1 cellular context compared by ENCODE assay signal in the genomic region with DNA sequence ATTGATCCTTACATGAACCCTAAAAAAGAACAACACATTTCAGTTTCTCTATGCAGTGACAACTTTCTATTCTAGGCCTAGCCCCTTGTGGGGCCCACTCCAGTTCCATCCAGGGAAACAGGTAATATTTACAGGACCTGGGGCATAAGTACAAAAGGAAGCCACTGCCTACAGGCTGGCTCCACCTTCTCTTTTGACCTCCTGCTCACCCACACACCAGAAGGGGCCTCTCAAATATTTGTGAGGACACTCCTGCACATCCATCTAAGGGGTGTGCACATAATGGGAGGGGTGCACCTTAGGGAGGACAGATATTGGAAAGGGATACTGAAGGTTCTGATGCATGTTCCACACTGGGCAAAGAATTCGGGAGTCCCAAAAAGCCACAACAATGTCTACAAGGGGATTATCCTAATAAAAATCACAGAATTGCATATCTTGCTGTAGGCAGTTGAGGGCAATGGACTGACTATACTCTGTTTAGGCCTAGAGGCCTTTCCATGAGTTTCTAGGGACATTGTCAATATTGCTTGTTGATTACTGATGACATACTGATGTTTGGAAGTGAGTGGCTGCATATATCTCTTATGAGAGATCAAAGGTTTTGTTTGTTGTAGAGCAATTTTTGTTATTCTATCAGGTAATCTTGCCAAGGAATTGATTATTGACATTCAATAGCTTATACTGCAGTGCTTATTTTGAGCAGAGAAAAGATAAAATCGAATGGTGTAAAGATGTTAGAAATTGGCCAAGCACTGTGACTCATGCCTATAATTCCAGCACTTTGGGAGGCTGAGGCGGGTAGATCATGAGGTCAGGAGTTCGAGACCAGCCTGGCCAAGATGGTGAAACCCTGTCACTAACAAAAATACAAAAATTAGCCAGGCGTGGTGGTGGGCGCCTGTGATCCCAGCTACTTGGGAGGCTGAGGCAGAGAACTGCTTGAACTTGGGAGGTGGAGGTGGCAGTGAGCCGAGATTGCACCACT.
TF ChIP-seq lines count a peak whose summit lies in the region.

No MANE protein-coding gene starts in this region.

TF ChIP-seq in HepG2, 621 proteins besides CTCF, POLR2A, EP300 and RAD21 (continued from another document and continues in another):
- TF ChIP-seq, protein P1, sequence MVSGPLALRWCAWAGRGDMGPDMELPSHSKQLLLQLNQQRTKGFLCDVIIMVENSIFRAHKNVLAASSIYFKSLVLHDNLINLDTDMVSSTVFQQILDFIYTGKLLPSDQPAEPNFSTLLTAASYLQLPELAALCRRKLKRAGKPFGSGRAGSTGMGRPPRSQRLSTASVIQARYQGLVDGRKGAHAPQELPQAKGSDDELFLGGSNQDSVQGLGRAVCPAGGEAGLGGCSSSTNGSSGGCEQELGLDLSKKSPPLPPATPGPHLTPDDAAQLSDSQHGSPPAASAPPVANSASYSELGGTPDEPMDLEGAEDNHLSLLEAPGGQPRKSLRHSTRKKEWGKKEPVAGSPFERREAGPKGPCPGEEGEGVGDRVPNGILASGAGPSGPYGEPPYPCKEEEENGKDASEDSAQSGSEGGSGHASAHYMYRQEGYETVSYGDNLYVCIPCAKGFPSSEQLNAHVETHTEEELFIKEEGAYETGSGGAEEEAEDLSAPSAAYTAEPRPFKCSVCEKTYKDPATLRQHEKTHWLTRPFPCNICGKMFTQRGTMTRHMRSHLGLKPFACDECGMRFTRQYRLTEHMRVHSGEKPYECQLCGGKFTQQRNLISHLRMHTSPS (CRISPR knock-in tag; IDR thresholded peaks at IDR 0.05; ENCODE audit: low read depth), result peak; percentile 48; the same call in 1 of the 2 replicates
- TF ChIP-seq, protein P2, sequence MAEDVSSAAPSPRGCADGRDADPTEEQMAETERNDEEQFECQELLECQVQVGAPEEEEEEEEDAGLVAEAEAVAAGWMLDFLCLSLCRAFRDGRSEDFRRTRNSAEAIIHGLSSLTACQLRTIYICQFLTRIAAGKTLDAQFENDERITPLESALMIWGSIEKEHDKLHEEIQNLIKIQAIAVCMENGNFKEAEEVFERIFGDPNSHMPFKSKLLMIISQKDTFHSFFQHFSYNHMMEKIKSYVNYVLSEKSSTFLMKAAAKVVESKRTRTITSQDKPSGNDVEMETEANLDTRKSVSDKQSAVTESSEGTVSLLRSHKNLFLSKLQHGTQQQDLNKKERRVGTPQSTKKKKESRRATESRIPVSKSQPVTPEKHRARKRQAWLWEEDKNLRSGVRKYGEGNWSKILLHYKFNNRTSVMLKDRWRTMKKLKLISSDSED (CRISPR knock-in tag; IDR thresholded peaks at IDR 0.05), result no peak
- TF ChIP-seq SNAPC2 (CRISPR knock-in tag; IDR thresholded peaks at IDR 0.05), result no peak
- TF ChIP-seq ZNF256 (CRISPR knock-in tag; conservative IDR thresholded peaks at IDR 0.05), result no peak
- peak; percentile 26; the same call in 1 of the 2 replicates for TF ChIP-seq SPEN (CRISPR knock-in tag; IDR thresholded peaks at IDR 0.05; ENCODE audit: low read depth)
- TF ChIP-seq, protein P3, sequence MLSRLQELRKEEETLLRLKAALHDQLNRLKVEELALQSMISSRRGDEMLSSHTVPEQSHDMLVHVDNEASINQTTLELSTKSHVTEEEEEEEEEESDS (CRISPR knock-in tag; IDR thresholded peaks at IDR 0.05; ENCODE audit: borderline replicate concordance), result no peak
- TF ChIP-seq ZNF232 (CRISPR knock-in tag; IDR thresholded peaks at IDR 0.05; ENCODE audit: borderline replicate concordance), result peak; percentile 65; the same call in 1 of the 2 replicates
- TF ChIP-seq ESRRA (CRISPR knock-in tag; IDR thresholded peaks at IDR 0.05; ENCODE audit: low read depth), result no peak
- TF ChIP-seq, protein P4, sequence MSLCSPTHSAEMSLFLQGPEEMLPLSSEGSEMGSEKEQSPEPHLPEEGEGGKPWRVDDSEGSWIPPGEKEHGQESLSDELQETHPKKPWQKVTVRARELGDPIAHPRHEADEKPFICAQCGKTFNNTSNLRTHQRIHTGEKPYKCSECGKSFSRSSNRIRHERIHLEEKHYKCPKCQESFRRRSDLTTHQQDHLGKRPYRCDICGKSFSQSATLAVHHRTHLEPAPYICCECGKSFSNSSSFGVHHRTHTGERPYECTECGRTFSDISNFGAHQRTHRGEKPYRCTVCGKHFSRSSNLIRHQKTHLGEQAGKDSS (CRISPR knock-in tag; IDR thresholded peaks at IDR 0.05; ENCODE audit: borderline replicate concordance, low read depth), result peak; percentile 48; the same call in 1 of the 2 replicates
- TF ChIP-seq CAMTA2 (CRISPR knock-in tag; IDR thresholded peaks at IDR 0.05; ENCODE audit: borderline replicate concordance), result no peak
- no peak for TF ChIP-seq TCF7L2 (IDR thresholded peaks at IDR 0.05; ENCODE audit: low read depth, low read length)
- TF ChIP-seq ZKSCAN8 (CRISPR knock-in tag; IDR thresholded peaks at IDR 0.05; ENCODE audit: borderline replicate concordance), result no peak
- TF ChIP-seq SOX5 (CRISPR knock-in tag; IDR thresholded peaks at IDR 0.05; ENCODE audit: borderline replicate concordance), result peak; percentile 84
- TF ChIP-seq, protein P5, sequence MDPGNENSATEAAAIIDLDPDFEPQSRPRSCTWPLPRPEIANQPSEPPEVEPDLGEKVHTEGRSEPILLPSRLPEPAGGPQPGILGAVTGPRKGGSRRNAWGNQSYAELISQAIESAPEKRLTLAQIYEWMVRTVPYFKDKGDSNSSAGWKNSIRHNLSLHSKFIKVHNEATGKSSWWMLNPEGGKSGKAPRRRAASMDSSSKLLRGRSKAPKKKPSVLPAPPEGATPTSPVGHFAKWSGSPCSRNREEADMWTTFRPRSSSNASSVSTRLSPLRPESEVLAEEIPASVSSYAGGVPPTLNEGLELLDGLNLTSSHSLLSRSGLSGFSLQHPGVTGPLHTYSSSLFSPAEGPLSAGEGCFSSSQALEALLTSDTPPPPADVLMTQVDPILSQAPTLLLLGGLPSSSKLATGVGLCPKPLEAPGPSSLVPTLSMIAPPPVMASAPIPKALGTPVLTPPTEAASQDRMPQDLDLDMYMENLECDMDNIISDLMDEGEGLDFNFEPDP (CRISPR knock-in tag; conservative IDR thresholded peaks at IDR 0.05), result no peak
- no peak for TF ChIP-seq IKZF1 (IDR thresholded peaks at IDR 0.05)
- TF ChIP-seq ZNF782 (CRISPR knock-in tag; IDR thresholded peaks at IDR 0.05; ENCODE audit: borderline replicate concordance), result peak; percentile 76; the same call in 1 of the 2 replicates
- TF ChIP-seq, protein P6, sequence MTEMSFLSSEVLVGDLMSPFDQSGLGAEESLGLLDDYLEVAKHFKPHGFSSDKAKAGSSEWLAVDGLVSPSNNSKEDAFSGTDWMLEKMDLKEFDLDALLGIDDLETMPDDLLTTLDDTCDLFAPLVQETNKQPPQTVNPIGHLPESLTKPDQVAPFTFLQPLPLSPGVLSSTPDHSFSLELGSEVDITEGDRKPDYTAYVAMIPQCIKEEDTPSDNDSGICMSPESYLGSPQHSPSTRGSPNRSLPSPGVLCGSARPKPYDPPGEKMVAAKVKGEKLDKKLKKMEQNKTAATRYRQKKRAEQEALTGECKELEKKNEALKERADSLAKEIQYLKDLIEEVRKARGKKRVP (CRISPR knock-in tag; IDR thresholded peaks at IDR 0.05), result peak in 1 of 2 experiments; percentile 88; a peak in 2 of 4 replicates
- no peak for TF ChIP-seq KLF15 (CRISPR knock-in tag; IDR thresholded peaks at IDR 0.05; ENCODE audit: borderline replicate concordance)
- TF ChIP-seq, protein P7, sequence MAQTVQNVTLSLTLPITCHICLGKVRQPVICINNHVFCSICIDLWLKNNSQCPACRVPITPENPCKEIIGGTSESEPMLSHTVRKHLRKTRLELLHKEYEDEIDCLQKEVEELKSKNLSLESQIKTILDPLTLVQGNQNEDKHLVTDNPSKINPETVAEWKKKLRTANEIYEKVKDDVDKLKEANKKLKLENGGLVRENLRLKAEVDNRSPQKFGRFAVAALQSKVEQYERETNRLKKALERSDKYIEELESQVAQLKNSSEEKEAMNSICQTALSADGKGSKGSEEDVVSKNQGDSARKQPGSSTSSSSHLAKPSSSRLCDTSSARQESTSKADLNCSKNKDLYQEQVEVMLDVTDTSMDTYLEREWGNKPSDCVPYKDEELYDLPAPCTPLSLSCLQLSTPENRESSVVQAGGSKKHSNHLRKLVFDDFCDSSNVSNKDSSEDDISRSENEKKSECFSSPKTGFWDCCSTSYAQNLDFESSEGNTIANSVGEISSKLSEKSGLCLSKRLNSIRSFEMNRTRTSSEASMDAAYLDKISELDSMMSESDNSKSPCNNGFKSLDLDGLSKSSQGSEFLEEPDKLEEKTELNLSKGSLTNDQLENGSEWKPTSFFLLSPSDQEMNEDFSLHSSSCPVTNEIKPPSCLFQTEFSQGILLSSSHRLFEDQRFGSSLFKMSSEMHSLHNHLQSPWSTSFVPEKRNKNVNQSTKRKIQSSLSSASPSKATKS (CRISPR knock-in tag; IDR thresholded peaks at IDR 0.05), result peak; percentile 85; the same call in 1 of the 2 replicates
- no peak for TF ChIP-seq CREB1 (IDR thresholded peaks at IDR 0.05)
- no peak; the same call in none of the 2 replicates for TF ChIP-seq CREB1 (CRISPR knock-in tag; IDR thresholded peaks at IDR 0.05)
- no peak for TF ChIP-seq NFE2 (CRISPR knock-in tag; IDR thresholded peaks at IDR 0.05)
- TF ChIP-seq, protein P8, sequence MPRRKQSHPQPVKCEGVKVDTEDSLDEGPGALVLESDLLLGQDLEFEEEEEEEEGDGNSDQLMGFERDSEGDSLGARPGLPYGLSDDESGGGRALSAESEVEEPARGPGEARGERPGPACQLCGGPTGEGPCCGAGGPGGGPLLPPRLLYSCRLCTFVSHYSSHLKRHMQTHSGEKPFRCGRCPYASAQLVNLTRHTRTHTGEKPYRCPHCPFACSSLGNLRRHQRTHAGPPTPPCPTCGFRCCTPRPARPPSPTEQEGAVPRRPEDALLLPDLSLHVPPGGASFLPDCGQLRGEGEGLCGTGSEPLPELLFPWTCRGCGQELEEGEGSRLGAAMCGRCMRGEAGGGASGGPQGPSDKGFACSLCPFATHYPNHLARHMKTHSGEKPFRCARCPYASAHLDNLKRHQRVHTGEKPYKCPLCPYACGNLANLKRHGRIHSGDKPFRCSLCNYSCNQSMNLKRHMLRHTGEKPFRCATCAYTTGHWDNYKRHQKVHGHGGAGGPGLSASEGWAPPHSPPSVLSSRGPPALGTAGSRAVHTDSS (CRISPR knock-in tag; conservative IDR thresholded peaks at IDR 0.05), result no peak
- peak; percentile 89 for TF ChIP-seq HNF4A (CRISPR knock-in tag; IDR thresholded peaks at IDR 0.05)
- peak; percentile 66 for TF ChIP-seq ATF1 (CRISPR knock-in tag; IDR thresholded peaks at IDR 0.05)
- TF ChIP-seq SP4 (CRISPR knock-in tag; IDR thresholded peaks at IDR 0.05), result no peak
- peak; percentile 75; the same call in 1 of the 2 replicates for TF ChIP-seq REPIN1 (CRISPR knock-in tag; IDR thresholded peaks at IDR 0.05; ENCODE audit: borderline replicate concordance, low read depth)
- peak; percentile 72; the same call in 1 of the 2 replicates for TF ChIP-seq JUN (CRISPR knock-in tag; IDR thresholded peaks at IDR 0.05)
- TF ChIP-seq, protein P9, sequence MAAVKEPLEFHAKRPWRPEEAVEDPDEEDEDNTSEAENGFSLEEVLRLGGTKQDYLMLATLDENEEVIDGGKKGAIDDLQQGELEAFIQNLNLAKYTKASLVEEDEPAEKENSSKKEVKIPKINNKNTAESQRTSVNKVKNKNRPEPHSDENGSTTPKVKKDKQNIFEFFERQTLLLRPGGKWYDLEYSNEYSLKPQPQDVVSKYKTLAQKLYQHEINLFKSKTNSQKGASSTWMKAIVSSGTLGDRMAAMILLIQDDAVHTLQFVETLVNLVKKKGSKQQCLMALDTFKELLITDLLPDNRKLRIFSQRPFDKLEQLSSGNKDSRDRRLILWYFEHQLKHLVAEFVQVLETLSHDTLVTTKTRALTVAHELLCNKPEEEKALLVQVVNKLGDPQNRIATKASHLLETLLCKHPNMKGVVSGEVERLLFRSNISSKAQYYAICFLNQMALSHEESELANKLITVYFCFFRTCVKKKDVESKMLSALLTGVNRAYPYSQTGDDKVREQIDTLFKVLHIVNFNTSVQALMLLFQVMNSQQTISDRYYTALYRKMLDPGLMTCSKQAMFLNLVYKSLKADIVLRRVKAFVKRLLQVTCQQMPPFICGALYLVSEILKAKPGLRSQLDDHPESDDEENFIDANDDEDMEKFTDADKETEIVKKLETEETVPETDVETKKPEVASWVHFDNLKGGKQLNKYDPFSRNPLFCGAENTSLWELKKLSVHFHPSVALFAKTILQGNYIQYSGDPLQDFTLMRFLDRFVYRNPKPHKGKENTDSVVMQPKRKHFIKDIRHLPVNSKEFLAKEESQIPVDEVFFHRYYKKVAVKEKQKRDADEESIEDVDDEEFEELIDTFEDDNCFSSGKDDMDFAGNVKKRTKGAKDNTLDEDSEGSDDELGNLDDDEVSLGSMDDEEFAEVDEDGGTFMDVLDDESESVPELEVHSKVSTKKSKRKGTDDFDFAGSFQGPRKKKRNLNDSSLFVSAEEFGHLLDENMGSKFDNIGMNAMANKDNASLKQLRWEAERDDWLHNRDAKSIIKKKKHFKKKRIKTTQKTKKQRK (IDR thresholded peaks at IDR 0.05; ENCODE audit: low read length), result no peak
- TF ChIP-seq, protein P10, sequence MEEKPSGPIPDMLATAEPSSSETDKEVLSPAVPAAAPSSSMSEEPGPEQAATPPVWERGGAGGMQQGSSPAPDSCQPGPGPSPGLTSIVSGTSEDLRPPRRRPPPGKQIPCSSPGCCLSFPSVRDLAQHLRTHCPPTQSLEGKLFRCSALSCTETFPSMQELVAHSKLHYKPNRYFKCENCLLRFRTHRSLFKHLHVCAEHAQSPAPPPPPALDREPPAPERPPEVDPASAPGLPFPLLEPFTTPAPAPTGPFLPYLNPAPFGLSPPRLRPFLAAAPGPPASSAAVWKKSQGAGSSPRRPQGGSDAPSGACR (CRISPR knock-in tag; IDR thresholded peaks at IDR 0.05), result no peak
- TF ChIP-seq, protein P11, sequence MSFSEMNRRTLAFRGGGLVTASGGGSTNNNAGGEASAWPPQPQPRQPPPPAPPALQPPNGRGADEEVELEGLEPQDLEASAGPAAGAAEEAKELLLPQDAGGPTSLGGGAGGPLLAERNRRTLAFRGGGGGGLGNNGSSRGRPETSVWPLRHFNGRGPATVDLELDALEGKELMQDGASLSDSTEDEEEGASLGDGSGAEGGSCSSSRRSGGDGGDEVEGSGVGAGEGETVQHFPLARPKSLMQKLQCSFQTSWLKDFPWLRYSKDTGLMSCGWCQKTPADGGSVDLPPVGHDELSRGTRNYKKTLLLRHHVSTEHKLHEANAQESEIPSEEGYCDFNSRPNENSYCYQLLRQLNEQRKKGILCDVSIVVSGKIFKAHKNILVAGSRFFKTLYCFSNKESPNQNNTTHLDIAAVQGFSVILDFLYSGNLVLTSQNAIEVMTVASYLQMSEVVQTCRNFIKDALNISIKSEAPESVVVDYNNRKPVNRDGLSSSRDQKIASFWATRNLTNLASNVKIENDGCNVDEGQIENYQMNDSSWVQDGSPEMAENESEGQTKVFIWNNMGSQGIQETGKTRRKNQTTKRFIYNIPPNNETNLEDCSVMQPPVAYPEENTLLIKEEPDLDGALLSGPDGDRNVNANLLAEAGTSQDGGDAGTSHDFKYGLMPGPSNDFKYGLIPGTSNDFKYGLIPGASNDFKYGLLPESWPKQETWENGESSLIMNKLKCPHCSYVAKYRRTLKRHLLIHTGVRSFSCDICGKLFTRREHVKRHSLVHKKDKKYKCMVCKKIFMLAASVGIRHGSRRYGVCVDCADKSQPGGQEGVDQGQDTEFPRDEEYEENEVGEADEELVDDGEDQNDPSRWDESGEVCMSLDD (CRISPR knock-in tag; IDR thresholded peaks at IDR 0.05; ENCODE audit: borderline replicate concordance), result peak; percentile 83; the same call in 1 of the 2 replicates
- no peak for TF ChIP-seq KLF9 (CRISPR knock-in tag; IDR thresholded peaks at IDR 0.05; ENCODE audit: low read depth)
- TF ChIP-seq, protein P12, sequence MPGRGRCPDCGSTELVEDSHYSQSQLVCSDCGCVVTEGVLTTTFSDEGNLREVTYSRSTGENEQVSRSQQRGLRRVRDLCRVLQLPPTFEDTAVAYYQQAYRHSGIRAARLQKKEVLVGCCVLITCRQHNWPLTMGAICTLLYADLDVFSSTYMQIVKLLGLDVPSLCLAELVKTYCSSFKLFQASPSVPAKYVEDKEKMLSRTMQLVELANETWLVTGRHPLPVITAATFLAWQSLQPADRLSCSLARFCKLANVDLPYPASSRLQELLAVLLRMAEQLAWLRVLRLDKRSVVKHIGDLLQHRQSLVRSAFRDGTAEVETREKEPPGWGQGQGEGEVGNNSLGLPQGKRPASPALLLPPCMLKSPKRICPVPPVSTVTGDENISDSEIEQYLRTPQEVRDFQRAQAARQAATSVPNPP (CRISPR knock-in tag; IDR thresholded peaks at IDR 0.05), result 0 out of 2 replicates have a peak, but pooled peaks have one; percentile 51
